In genomic region chr11:62392944-62393628, GRCh38 we compare ENCODE assay signal across 12 cellular contexts. TPM values are rescaled to one million over a fixed set of nuclear protein-coding genes. Genes with fewer than 3 reads are reported as not detected.
DNase-seq lines count a peak whose midpoint lies in the region; ATAC-seq and TF ChIP-seq lines count a peak whose summit lies in the region.
"Had no signal": no experiment of that assay in that cellular context is flagged by ENCODE, and none has a peak within 500 bp of the region (broad histone marks: within the 10 kb centered on the region; RNA-seq: fewer than 3 reads in every experiment).

No MANE protein-coding gene starts in this region.

- CTCF ChIA-PET in activated CD8-positive, alpha-beta memory T cell treated with anti-CD3 and anti-CD28 coated beads, Interleukin-2, amount 10 ng/mL, durations not matched to agents 7 days and 5 days (lab: Charles Lee): interaction anchor here (0.6 to 6.9 kb wide), 18 partner anchors 8 to 313 kb away, joined by 3 to 73 read pairs (median 5); partner anchors contain the start of genes EEF1G, LBHD1, SCGB1A1 and TUT1

- H3K27me3 Mint-ChIP-seq in activated CD8-positive, alpha-beta memory T cell treated with anti-CD3 and anti-CD28 coated beads, Interleukin-2, amount 10 ng/mL, durations not matched to agents 7 days and 5 days: peaks cover 29% of the 10 kb centered on the region
- H3K27me3 Mint-ChIP-seq in stimulated activated naive CD8-positive, alpha-beta T cell treated with anti-CD3 and anti-CD28 coated beads, Interleukin-15, amount 100 ng/mL, for 72 hours: no peaks in the 10 kb centered on the region
- H3K27me3 Mint-ChIP-seq: central memory CD8-positive, alpha-beta T cell had no signal

- H3K4me1 Mint-ChIP-seq in activated CD8-positive, alpha-beta memory T cell treated with anti-CD3 and anti-CD28 coated beads, Interleukin-2, amount 10 ng/mL, durations not matched to agents 7 days and 5 days: peaks cover 2% of the 10 kb centered on the region
- peaks cover 29% of the 10 kb centered on the region for H3K4me1 Mint-ChIP-seq in stimulated activated naive CD8-positive, alpha-beta T cell treated with anti-CD3 and anti-CD28 coated beads, Interleukin-15, amount 100 ng/mL, for 72 hours

- no peak overlapping the region for H3K4me3 ChIP-seq in choroid plexus epithelial cell (ENCODE audit: low read depth, low read length)
- H3K4me3 ChIP-seq: SK-N-MC had no signal

- H3K9me3 Mint-ChIP-seq in activated CD8-positive, alpha-beta memory T cell treated with anti-CD3 and anti-CD28 coated beads, Interleukin-2, amount 10 ng/mL, durations not matched to agents 7 days and 5 days (ENCODE audit: low read depth): no peaks in the 10 kb centered on the region
- H3K9me3 Mint-ChIP-seq in stimulated activated naive CD8-positive, alpha-beta T cell treated with anti-CD3 and anti-CD28 coated beads, Interleukin-15, amount 100 ng/mL, for 72 hours: no peaks in the 10 kb centered on the region
- H3K9me3 Mint-ChIP-seq: central memory CD8-positive, alpha-beta T cell had no signal

- no peak overlapping the region for H3K27ac Mint-ChIP-seq in activated CD8-positive, alpha-beta memory T cell treated with anti-CD3 and anti-CD28 coated beads, Interleukin-2, amount 10 ng/mL, durations not matched to agents 7 days and 5 days
- H3K27ac Mint-ChIP-seq in stimulated activated naive CD8-positive, alpha-beta T cell treated with anti-CD3 and anti-CD28 coated beads, Interleukin-15, amount 100 ng/mL, for 72 hours: no peak overlapping the region

- DNase-seq in activated CD8-positive, alpha-beta memory T cell treated with anti-CD3 and anti-CD28 coated beads, Interleukin-2, amount 10 ng/mL, durations not matched to agents 7 days and 5 days: no peak
- DNase-seq in activated CD8-positive, alpha-beta memory T cell treated with anti-CD3 and anti-CD28 coated beads for 24 hours: no peak
- DNase-seq in NCI-H460 (ENCODE audit: extremely low read depth, low read depth): peak; percentile 5
- no peak for DNase-seq in choroid plexus epithelial cell (ENCODE audit: low read depth)
- DNase-seq in stimulated activated naive CD8-positive, alpha-beta T cell treated with anti-CD3 and anti-CD28 coated beads, Interleukin-15, amount 100 ng/mL, for 72 hours: no peak
- no peak for DNase-seq in SK-N-DZ (ENCODE audit: low spot score)
- DNase-seq in activated CD4-positive, CD25-positive, alpha-beta regulatory T cell treated with anti-CD3 and anti-CD28 coated beads, Interleukin-2, amount 50 U/mL, for 72 hours: no peak
- DNase-seq: DMS79 treated with DMSO at 0.1 percent for 48 hours had no signal

- peak; percentile 60 for ATAC-seq in activated CD8-positive, alpha-beta memory T cell treated with anti-CD3 and anti-CD28 coated beads, Interleukin-2, amount 10 ng/mL, durations not matched to agents 7 days and 5 days
- ATAC-seq in stimulated activated naive CD8-positive, alpha-beta T cell treated with anti-CD3 and anti-CD28 coated beads, Interleukin-15, amount 100 ng/mL, for 72 hours: peak; percentile 78
- ATAC-seq in HG03342 (IDR thresholded peaks at IDR 0.05; ENCODE audit: unreplicated experiment): no peak

- TF ChIP-seq CTCF in choroid plexus epithelial cell (conservative IDR thresholded peaks at IDR 0.05; ENCODE audit: low read depth, low read length): peak; percentile 9

- H3K4me3 Mint-ChIP-seq in activated CD8-positive, alpha-beta memory T cell treated with anti-CD3 and anti-CD28 coated beads, Interleukin-2, amount 10 ng/mL, durations not matched to agents 7 days and 5 days: no peak overlapping the region
- no peak overlapping the region for H3K4me3 Mint-ChIP-seq in stimulated activated naive CD8-positive, alpha-beta T cell treated with anti-CD3 and anti-CD28 coated beads, Interleukin-15, amount 100 ng/mL, for 72 hours
- H3K4me3 Mint-ChIP-seq: central memory CD8-positive, alpha-beta T cell had no signal

- no peaks in the 10 kb centered on the region for H3K36me3 Mint-ChIP-seq in activated CD8-positive, alpha-beta memory T cell treated with anti-CD3 and anti-CD28 coated beads, Interleukin-2, amount 10 ng/mL, durations not matched to agents 7 days and 5 days

RNA-seq across cellular contexts. Expression of gene SCGB1A1, which starts 25.7 kb away (rescaled TPM):
- not detected for total RNA-seq in activated CD8-positive, alpha-beta memory T cell treated with anti-CD3 and anti-CD28 coated beads, Interleukin-2, amount 10 ng/mL, durations not matched to agents 7 days and 5 days
- total RNA-seq in NCI-H460 (2014; rRNA removed; shearing (Covaris generic)): not detected in 2 replicates
- not detected in 2 replicates for polyA plus RNA-seq in NCI-H460 (2014; cell fraction: nucleus; rRNA removed)
- not detected in 2 replicates for polyA plus RNA-seq in SK-N-DZ (2014; cell fraction: cytosol; rRNA removed)
- not detected in 2 replicates for polyA plus RNA-seq in SK-N-DZ (2014; cell fraction: nucleus; rRNA removed)
- total RNA-seq: mononuclear cell had no signal

RNA-seq across cellular contexts. Expression of gene ASRGL1, which starts 55.8 kb away (rescaled TPM):
- total RNA-seq in activated CD8-positive, alpha-beta memory T cell treated with anti-CD3 and anti-CD28 coated beads, Interleukin-2, amount 10 ng/mL, durations not matched to agents 7 days and 5 days: 1 to 10 TPM; 3.7 to 9.0 TPM
- total RNA-seq in NCI-H460 (2014; rRNA removed; shearing (Covaris generic)): 2.9 and 3.4 TPM in 2 replicates
- 7.7 and 8.2 TPM in 2 replicates for polyA plus RNA-seq in NCI-H460 (2014; cell fraction: nucleus; rRNA removed)
- 55.4 and 83.1 TPM in 2 replicates for polyA plus RNA-seq in SK-N-DZ (2014; cell fraction: cytosol; rRNA removed)
- polyA plus RNA-seq in SK-N-DZ (2014; cell fraction: nucleus; rRNA removed): 110 and 131 TPM in 2 replicates
